24 cellular contexts compared by ENCODE assay signal in the genomic region with DNA sequence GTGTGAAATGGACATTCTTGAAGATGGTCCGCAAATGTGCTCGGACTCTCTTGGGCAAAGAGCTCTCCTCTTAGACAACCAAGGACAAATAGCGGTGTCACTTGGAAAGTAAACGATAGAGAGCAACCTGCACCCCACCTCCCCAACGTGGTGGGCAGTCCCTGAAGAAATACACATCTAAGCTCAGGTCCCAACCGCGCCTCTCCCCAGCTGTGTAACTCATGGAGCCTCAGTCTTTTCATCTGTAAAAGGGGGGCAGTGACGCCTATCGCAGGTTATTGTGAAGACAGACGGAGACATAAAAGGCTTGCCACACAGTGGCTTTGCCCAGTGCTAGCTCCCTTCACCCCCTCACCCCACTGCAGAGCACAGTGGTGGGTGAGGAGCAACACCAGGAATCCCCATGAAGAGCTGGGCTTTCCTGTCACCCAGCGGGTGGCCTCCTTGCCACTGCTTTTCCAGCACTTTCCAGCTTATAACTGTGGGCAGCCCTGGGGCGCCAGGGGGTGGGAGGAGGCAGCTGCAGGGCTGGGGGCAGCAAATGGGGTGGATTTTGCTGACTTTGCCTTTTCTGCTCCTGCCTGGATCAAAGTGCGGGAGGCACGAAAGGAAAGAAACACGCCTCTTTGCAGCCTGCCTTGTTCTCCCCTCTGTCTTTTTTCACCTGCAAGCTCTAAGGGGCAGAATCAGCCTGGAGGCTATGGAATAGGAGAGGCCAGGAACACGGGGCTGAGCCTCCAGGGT.
"Had no signal": no experiment of that assay in that cellular context is flagged by ENCODE, and none has a peak within 500 bp of the region (broad histone marks: within the 10 kb centered on the region; RNA-seq: fewer than 3 reads in every experiment).

No MANE protein-coding gene starts in this region.

- FAIRE-seq: colon, keratinocyte had no signal

- H3K36me3 ChIP-seq: esophagus squamous epithelium, gastroesophageal sphincter, prostate gland, stomach, thoracic aorta, transverse colon had no signal

- H3K27me3 ChIP-seq: gastroesophageal sphincter had no signal

- H3K4me1 Mint-ChIP-seq: immature natural killer cell had no signal

- ATAC-seq: effector memory CD8-positive, alpha-beta T cell; gastroesophageal sphincter; left ventricle myocardium superior; sciatic nerve had no signal

- H3K9me3 Mint-ChIP-seq: dendritic cell treated with granulocyte-macrophage colony-stimulating factor and Interleukin-4, amounts not matched to agents 40 ng/mL and 50 ng/mL, for 4 days; effector memory CD8-positive, alpha-beta T cell; immature natural killer cell; natural killer cell treated with Interleukin-12 subunit alpha and Interleukin-12 subunit beta and Interleukin-15 and Interleukin-18, amount 100 ng/mL, for 72 hours had no signal

- DNase-seq: effector memory CD8-positive, alpha-beta T cell; esophagus squamous epithelium; foreskin fibroblast; glutamatergic neuron; immature natural killer cell; left ventricle myocardium superior; mesenchymal stem cell; midbrain; stimulated activated CD4-positive, alpha-beta T cell treated with anti-CD3 and anti-CD28 coated beads, Interleukin-12 subunit alpha, Interleukin-12 subunit beta, amount 100 ng/mL, for 4 hours; stimulated activated naive CD4-positive, alpha-beta T cell; stomach; substantia nigra; transverse colon had no signal

- H3K4me1 ChIP-seq: esophagus squamous epithelium, gastroesophageal sphincter, parathyroid adenoma, prostate gland, stomach, transverse colon had no signal

- H3K79me2 ChIP-seq: parathyroid adenoma had no signal

- H3K4me3 Mint-ChIP-seq: dendritic cell treated with granulocyte-macrophage colony-stimulating factor and Interleukin-4, amounts not matched to agents 40 ng/mL and 50 ng/mL, for 4 days; effector memory CD8-positive, alpha-beta T cell; immature natural killer cell; natural killer cell treated with Interleukin-12 subunit alpha and Interleukin-12 subunit beta and Interleukin-15 and Interleukin-18, amount 100 ng/mL, for 72 hours had no signal

- H2AFZ ChIP-seq: parathyroid adenoma had no signal

- H3K27ac Mint-ChIP-seq: dendritic cell treated with granulocyte-macrophage colony-stimulating factor and Interleukin-4, amounts not matched to agents 40 ng/mL and 50 ng/mL, for 4 days; effector memory CD8-positive, alpha-beta T cell; immature natural killer cell; natural killer cell treated with Interleukin-12 subunit alpha and Interleukin-12 subunit beta and Interleukin-15 and Interleukin-18, amount 100 ng/mL, for 72 hours had no signal

- H3K9me3 ChIP-seq: esophagus squamous epithelium, gastroesophageal sphincter, prostate gland, stomach, thoracic aorta, transverse colon had no signal

- H3K36me3 Mint-ChIP-seq: immature natural killer cell; natural killer cell treated with Interleukin-12 subunit alpha and Interleukin-12 subunit beta and Interleukin-15 and Interleukin-18, amount 100 ng/mL, for 72 hours had no signal

- H3K4me3 ChIP-seq: esophagus squamous epithelium, gastroesophageal sphincter, lung, prostate gland, skin epidermis, stomach, thoracic aorta, transverse colon had no signal

- H3K9ac ChIP-seq: parathyroid adenoma had no signal

- H3K27ac ChIP-seq: esophagus squamous epithelium, gastroesophageal sphincter, parathyroid adenoma, prostate gland, skin epidermis, stomach, thoracic aorta, transverse colon had no signal
